8 cellular contexts compared by ENCODE assay signal in the genomic region with DNA sequence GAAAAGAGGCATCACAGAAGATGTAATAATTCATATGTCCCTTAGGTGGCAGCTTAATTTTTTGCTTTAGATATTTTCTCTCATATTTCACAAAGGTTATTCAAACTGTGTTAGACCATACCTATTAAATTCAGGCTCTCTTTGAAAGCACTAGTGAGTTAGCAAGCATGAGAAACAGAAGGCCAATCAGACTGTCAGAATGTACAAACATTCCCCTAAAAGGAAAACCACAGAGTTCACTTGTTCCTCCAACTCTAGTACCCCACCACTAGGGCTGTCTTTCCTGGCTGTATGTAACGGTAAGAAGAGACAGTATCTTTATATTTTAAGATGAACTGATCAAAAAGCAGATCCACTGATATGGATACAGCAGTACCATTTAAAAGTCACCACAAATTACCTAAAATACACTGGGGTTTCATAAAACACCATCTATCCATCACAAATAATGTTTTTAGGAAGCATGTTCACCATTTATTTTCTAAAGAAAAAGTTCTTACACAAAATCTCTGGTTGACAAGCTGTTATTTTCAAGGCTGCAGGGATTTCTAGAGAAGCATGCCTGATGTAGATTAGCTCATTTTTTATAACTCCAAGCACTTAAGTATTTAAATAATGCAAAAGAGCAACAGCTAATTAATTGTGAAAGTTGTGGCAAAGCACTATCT. TPM values are rescaled to one million over a fixed set of nuclear protein-coding genes. Genes with fewer than 3 reads are reported as not detected.
DNase-seq lines count a peak whose midpoint lies in the region; ATAC-seq, FAIRE-seq and TF ChIP-seq lines count a peak whose summit lies in the region.

No MANE protein-coding gene starts in this region.

- peak overlapping the region; percentile 84; the same call in 1 of the 2 replicates for H3K9ac ChIP-seq in iPS-20b (ENCODE audit: low read depth, low read length)

- no peak for FAIRE-seq in D721Med (lab: Jason Lieb, UNC)
- no peak for FAIRE-seq in small intestine (lab: Jason Lieb, UNC)

- H3K27ac ChIP-seq in iPS-20b (ENCODE audit: low read length) (peak overlapping the region; percentile 44), small intestine (ENCODE audit: low read depth in 1 of 2, low read length in 1 of 2) (peak overlapping the region; percentile 20 to 31)

- H3K4me1 ChIP-seq in iPS-20b (ENCODE audit: insufficient read depth, low read length) (peaks cover 23% of the 10 kb centered on the region; the same call in 1 of the 2 replicates), small intestine (ENCODE audit: control insufficient read depth in 2 of 2, insufficient read depth in 1 of 2, low read depth in 1 of 2, low read length in 1 of 2) (peaks cover 0 to 5% of the 10 kb centered on the region in 2 donors)

- peak; percentile 67 for ATAC-seq in GM18861 (IDR thresholded peaks at IDR 0.05; ENCODE audit: unreplicated experiment)
- ATAC-seq in HG03135 (IDR thresholded peaks at IDR 0.05; ENCODE audit: unreplicated experiment) = peak; percentile 30
- ATAC-seq in omental fat pad (ENCODE audit: low FRiP score) = no peak

- DNase-seq in D721Med (ENCODE audit: insufficient read length, low spot score) = no peak
- peak; percentile 73 for DNase-seq in NCI-H82 (lab: John Stamatoyannopoulos, UW)
- DNase-seq in amniotic stem cell (lab: John Stamatoyannopoulos, UW) = peak; percentile 81
- DNase-seq in small intestine = peak; percentile 52
- no peak for DNase-seq in omental fat pad (ENCODE audit: low spot score)

- H3K27me3 ChIP-seq in iPS-20b (ENCODE audit: insufficient read depth, low read length) (peaks cover 19% of the 10 kb centered on the region), small intestine (ENCODE audit: control insufficient read depth in 2 of 2, insufficient read depth in 2 of 2, low read length in 2 of 2) (no peaks in the 10 kb centered on the region)

- TF ChIP-seq CTCF in D721Med (IDR thresholded peaks at IDR 0.05; ENCODE audit: insufficient read depth, missing control alignments) = peak; percentile 16
- no peak for TF ChIP-seq CTCF in omental fat pad (IDR thresholded peaks at IDR 0.05)

- H3K9me3 ChIP-seq in iPS-20b (ENCODE audit: insufficient read depth, low read depth, low read length) = no peaks in the 10 kb centered on the region
- H3K9me3 ChIP-seq in small intestine (ENCODE audit: control insufficient read depth, low read depth) = no peaks in the 10 kb centered on the region

- H3K36me3 ChIP-seq in iPS-20b (ENCODE audit: insufficient read depth, low read depth, low read length) = peaks cover 24% of the 10 kb centered on the region
- no peaks in the 10 kb centered on the region for H3K36me3 ChIP-seq in small intestine (ENCODE audit: control insufficient read depth in 2 of 2, insufficient read depth in 2 of 2, low read length in 2 of 2)

- WGBS in small intestine, 3 donors = 0 to 6% (median 0%) methylated on average over 1 of the region's 1 CpG

- H3K4me3 ChIP-seq in iPS-20b (ENCODE audit: low read length) = peak overlapping the region; percentile 90
- peak overlapping the region in 1 of 2 donors; percentile 99 for H3K4me3 ChIP-seq in small intestine (ENCODE audit: low read depth in 1 of 2, low read length in 2 of 2)

RNA-seq across cellular contexts. Expression of a gene that starts 1.8 kb away (rescaled TPM):
- polyA plus RNA-seq in small intestine = 100 to 1,000 TPM; 125 to 140 (median 126) TPM
- total RNA-seq in omental fat pad = 10 to 100 TPM; 68.7 to 99.2 (median 90.2) TPM

RNA-seq across cellular contexts. Expression of a gene that starts 19.3 kb away (rescaled TPM):
- polyA plus RNA-seq in small intestine = under 1 TPM in 2 of 3 donors, not detected in 1; 0.01 to 0.22 TPM
- total RNA-seq in omental fat pad = not detected

RNA-seq across cellular contexts. Expression of a gene that starts 43.6 kb away (rescaled TPM):
- 1 to 10 TPM in 2 of 3 donors, under 1 TPM in 1; 0.89 to 4.9 (median 3.3) TPM for polyA plus RNA-seq in small intestine
- 10 to 100 TPM; 20.4 to 85.0 (median 44.4) TPM for total RNA-seq in omental fat pad

Comparison
In these comparisons a context has a peak if more than half of its experiments do, and no peak if none do; other contexts are left out.
1. DNase-seq: peak in NCI-H82 (single experiment), amniotic stem cell (single experiment) and small intestine (single experiment); none in D721Med (single experiment) and omental fat pad (single experiment).